In the genomic region with DNA sequence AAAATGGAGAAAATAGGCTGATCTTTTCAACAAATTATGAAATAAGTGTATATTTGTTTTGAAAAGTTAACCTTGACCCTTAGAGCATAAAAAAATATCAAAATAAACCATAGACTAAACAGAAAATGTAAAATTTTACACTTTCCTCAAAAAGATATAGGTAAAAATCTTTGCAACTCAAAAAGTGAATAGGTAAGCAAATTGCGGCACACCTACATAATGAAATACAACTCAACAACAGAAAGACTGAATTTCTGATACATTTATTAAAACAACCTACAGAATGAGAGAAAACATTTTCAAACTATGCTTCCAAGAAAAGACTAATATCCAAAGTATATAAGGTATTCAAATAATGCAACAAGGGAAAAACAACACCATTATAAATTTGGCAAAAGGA, we compare ENCODE assay signal across 31 cellular contexts.
A peak's percentile ranks its signal among the peaks of the same experiment; 100 is the strongest.
DNase-seq lines count a peak whose midpoint lies in the region; ATAC-seq, FAIRE-seq and TF ChIP-seq lines count a peak whose summit lies in the region.
"Had no signal": no experiment of that assay in that cellular context is flagged by ENCODE, and none has a peak within 500 bp of the region (broad histone marks: within the 10 kb centered on the region; RNA-seq: fewer than 3 reads in every experiment).

No MANE protein-coding gene starts in this region.

- TF ChIP-seq RAD21 in HepG2 (CRISPR knock-in tag; IDR thresholded peaks at IDR 0.05) (no peak), A549 (conservative IDR thresholded peaks at IDR 0.05 in 1 of 2, IDR thresholded peaks at IDR 0.05 in 1 of 2) (no peak)

- H3K27ac ChIP-seq in HepG2 (ENCODE audit: extremely low read length, insufficient read depth, low read length) (no peak overlapping the region), right lobe of liver (no peak overlapping the region), A549 (no peak overlapping the region)
- H3K27ac ChIP-seq: 22Rv1; BLaER1; BLaER1 treated with 17β-estradiol and CSF1 and Interleukin-3, amounts not matched to agents 10 nM and 100 nM; C4-2B had no signal

- DNase-seq in HepG2 (ENCODE audit: low spot score) = no peak
- DNase-seq in right lobe of liver = no peak
- no peak for DNase-seq in A549 (ENCODE audit: low read depth in 1 of 2, low spot score in 1 of 2)
- DNase-seq in GM19239 (ENCODE audit: insufficient read length, low spot score) = no peak
- no peak for DNase-seq in activated CD4-positive, alpha-beta T cell treated with anti-CD3 and anti-CD28 coated beads, Interleukin-2, amount 50 U/mL, for 1 hour
- DNase-seq: 8988T; ACHN; AML-193; BE2C; C1 segment of cervical spinal cord; Caco-2; Calu3; CD4-positive, alpha-beta memory T cell; CD4-positive, alpha-beta T cell; CD4-positive, CD25-positive, alpha-beta regulatory T cell; CD8-positive, alpha-beta memory T cell; CD8-positive, alpha-beta T cell; COR-L47; DMS 273 treated with DMSO at 0.1 percent for 48 hours; DMS153; DMS53; DMS79; DMS79 treated with DMSO at 0.1 percent for 48 hours; DND-41; EL had no signal

- H3K27me3 ChIP-seq in HepG2 (ENCODE audit: control insufficient read depth in 1 of 2, insufficient read depth in 2 of 2, low read length in 2 of 2) (no peaks in the 10 kb centered on the region), right lobe of liver (no peaks in the 10 kb centered on the region)
- H3K27me3 ChIP-seq: BE2C; BLaER1; BLaER1 treated with 17β-estradiol and CSF1 and Interleukin-3, amounts not matched to agents 10 nM and 100 nM had no signal

- no peak overlapping the region for H2AFZ ChIP-seq in HepG2 (ENCODE audit: low read length)

- in situ Hi-C loops in HepG2 (cut with HindIII; ENCODE audit: extremely low pct_ligation_motif_present, low pct_unique_long_range_greater_than_20kb) = no loop called here

- POLR2A ChIA-PET in HepG2 (lab: Yijun Ruan, JAX) (no interaction called here), A549 (lab: Yijun Ruan, JAX) (no interaction called here)

- CTCF ChIA-PET in HepG2 (lab: Yijun Ruan, JAX; ENCODE audit: low intra/inter-chr PET ratio, low total read pairs) (no interaction called here), A549 (lab: Yijun Ruan, JAX) (no interaction called here)

- no peak overlapping the region for H3K9ac ChIP-seq in HepG2 (ENCODE audit: insufficient read depth, low read depth, low read length)
- H3K9ac ChIP-seq: BLaER1; BLaER1 treated with 17β-estradiol and CSF1 and Interleukin-3, amounts not matched to agents 10 nM and 100 nM had no signal

- TF ChIP-seq CTCF in HepG2 (CRISPR knock-in tag; IDR thresholded peaks at IDR 0.05) = no peak
- TF ChIP-seq CTCF in right lobe of liver (IDR thresholded peaks at IDR 0.05) = no peak
- TF ChIP-seq CTCF in A549 (IDR thresholded peaks at IDR 0.05) = no peak

- H4K20me1 ChIP-seq in HepG2 (ENCODE audit: insufficient read depth, low read length) = no peaks in the 10 kb centered on the region
- H4K20me1 ChIP-seq: BLaER1; BLaER1 treated with 17β-estradiol and CSF1 and Interleukin-3, amounts not matched to agents 10 nM and 100 nM had no signal

- no peak overlapping the region for H3K4me2 ChIP-seq in HepG2 (ENCODE audit: low read depth, low read length)
- H3K4me2 ChIP-seq in A549 = no peak overlapping the region
- H3K4me2 ChIP-seq: BLaER1; BLaER1 treated with 17β-estradiol and CSF1 and Interleukin-3, amounts not matched to agents 10 nM and 100 nM had no signal

- TF ChIP-seq EP300 in HepG2 (IDR thresholded peaks at IDR 0.05; ENCODE audit: low read depth in 2 of 2, low read length in 2 of 2) = no peak
- no peak for TF ChIP-seq EP300 in HepG2 (CRISPR knock-in tag; IDR thresholded peaks at IDR 0.05; ENCODE audit: borderline replicate concordance)
- no peak for TF ChIP-seq EP300 in A549 (IDR thresholded peaks at IDR 0.05)

- intact Hi-C loops in HepG2 (cut with micrococcal nuclease; ENCODE audit: unreplicated experiment) (no loop called here), right lobe of liver (cut with DNase I) (no loop called here)

- TF ChIP-seq POLR2A in HepG2 (IDR thresholded peaks at IDR 0.05; ENCODE audit: insufficient read depth in 1 of 2, low read depth in 2 of 2, low read length in 2 of 2) (no peak), right lobe of liver (IDR thresholded peaks at IDR 0.05) (no peak), A549 (IDR thresholded peaks at IDR 0.05; ENCODE audit: low read length) (no peak)

- 6% methylated on average over 1 of the region's 1 CpG for WGBS in HepG2 (ENCODE audit: low lambda C conversion rate)
- WGBS in right lobe of liver (ENCODE audit: insufficient coverage, low coverage, low lambda C conversion rate, missing lambda C conversion rate) = 95% methylated on average over 1 of the region's 1 CpG
- 80% methylated on average over 1 of the region's 1 CpG for WGBS in A549 (ENCODE audit: missing lambda C conversion rate)

- H3K36me3 ChIP-seq in HepG2 (replicated peaks in 1 of 2; ENCODE audit: control insufficient read depth in 1 of 2, insufficient read depth in 2 of 2, low read length in 2 of 2) (no peaks in the 10 kb centered on the region), right lobe of liver (no peaks in the 10 kb centered on the region)
- H3K36me3 ChIP-seq: BE2C; BLaER1; BLaER1 treated with 17β-estradiol and CSF1 and Interleukin-3, amounts not matched to agents 10 nM and 100 nM had no signal

- no peaks in the 10 kb centered on the region for H3K4me1 ChIP-seq in HepG2 (ENCODE audit: insufficient read depth, low read length)
- H3K4me1 ChIP-seq in right lobe of liver = no peaks in the 10 kb centered on the region
- no peaks in the 10 kb centered on the region for H3K4me1 ChIP-seq in A549
- H3K4me1 ChIP-seq: BE2C; BLaER1; BLaER1 treated with 17β-estradiol and CSF1 and Interleukin-3, amounts not matched to agents 10 nM and 100 nM; Caco-2 had no signal

- no peak for FAIRE-seq in HepG2 (lab: Jason Lieb, UNC)
- FAIRE-seq in A549 (lab: Jason Lieb, UNC) = no peak
- FAIRE-seq in GM19239 (lab: Jason Lieb, UNC) = peak; percentile 31
- FAIRE-seq: D721Med had no signal

- H3K4me3 ChIP-seq in HepG2 (replicated peaks in 1 of 3; ENCODE audit: insufficient read depth in 1 of 3, low read depth in 2 of 3, low read length in 3 of 3) = no peak overlapping the region
- no peak overlapping the region for H3K4me3 ChIP-seq in right lobe of liver
- H3K4me3 ChIP-seq in A549 = no peak overlapping the region
- H3K4me3 ChIP-seq: BLaER1; BLaER1 treated with 17β-estradiol and CSF1 and Interleukin-3, amounts not matched to agents 10 nM and 100 nM had no signal

- peaks cover 8% of the 10 kb centered on the region; the same call in 1 of the 2 replicates for H3K9me3 ChIP-seq in HepG2 (ENCODE audit: low read length)
- H3K9me3 ChIP-seq in right lobe of liver = no peaks in the 10 kb centered on the region
- H3K9me3 ChIP-seq in A549 = no peaks in the 10 kb centered on the region
- H3K9me3 ChIP-seq: BE2C; BLaER1; BLaER1 treated with 17β-estradiol and CSF1 and Interleukin-3, amounts not matched to agents 10 nM and 100 nM; Caco-2 had no signal

- ATAC-seq in HepG2 (no peak), right lobe of liver (no peak), A549 (no peak), GM18873 (IDR thresholded peaks at IDR 0.05; ENCODE audit: low FRiP score, unreplicated experiment) (no peak)
- ATAC-seq: CD8-positive, alpha-beta T cell had no signal

- no peaks in the 10 kb centered on the region for H3K79me2 ChIP-seq in HepG2 (ENCODE audit: insufficient read depth, low read length)

- BruUV-seq in HepG2 (replicated peaks; lab: Mats Ljungman, UMichigan) = no TSS peak

TF ChIP-seq in HepG2, 621 proteins besides CTCF, POLR2A, EP300 and RAD21 (continues in another document):
- TF ChIP-seq ETV5 (CRISPR knock-in tag; IDR thresholded peaks at IDR 0.05; ENCODE audit: borderline replicate concordance) (no peak), MAFF (IDR thresholded peaks at IDR 0.05; ENCODE audit: low read depth, low read length) (peak; percentile 61; the same call in 1 of the 2 replicates)
- TF ChIP-seq, protein P1, sequence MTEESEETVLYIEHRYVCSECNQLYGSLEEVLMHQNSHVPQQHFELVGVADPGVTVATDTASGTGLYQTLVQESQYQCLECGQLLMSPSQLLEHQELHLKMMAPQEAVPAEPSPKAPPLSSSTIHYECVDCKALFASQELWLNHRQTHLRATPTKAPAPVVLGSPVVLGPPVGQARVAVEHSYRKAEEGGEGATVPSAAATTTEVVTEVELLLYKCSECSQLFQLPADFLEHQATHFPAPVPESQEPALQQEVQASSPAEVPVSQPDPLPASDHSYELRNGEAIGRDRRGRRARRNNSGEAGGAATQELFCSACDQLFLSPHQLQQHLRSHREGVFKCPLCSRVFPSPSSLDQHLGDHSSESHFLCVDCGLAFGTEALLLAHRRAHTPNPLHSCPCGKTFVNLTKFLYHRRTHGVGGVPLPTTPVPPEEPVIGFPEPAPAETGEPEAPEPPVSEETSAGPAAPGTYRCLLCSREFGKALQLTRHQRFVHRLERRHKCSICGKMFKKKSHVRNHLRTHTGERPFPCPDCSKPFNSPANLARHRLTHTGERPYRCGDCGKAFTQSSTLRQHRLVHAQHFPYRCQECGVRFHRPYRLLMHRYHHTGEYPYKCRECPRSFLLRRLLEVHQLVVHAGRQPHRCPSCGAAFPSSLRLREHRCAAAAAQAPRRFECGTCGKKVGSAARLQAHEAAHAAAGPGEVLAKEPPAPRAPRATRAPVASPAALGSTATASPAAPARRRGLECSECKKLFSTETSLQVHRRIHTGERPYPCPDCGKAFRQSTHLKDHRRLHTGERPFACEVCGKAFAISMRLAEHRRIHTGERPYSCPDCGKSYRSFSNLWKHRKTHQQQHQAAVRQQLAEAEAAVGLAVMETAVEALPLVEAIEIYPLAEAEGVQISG (CRISPR knock-in tag; IDR thresholded peaks at IDR 0.05) = no peak

TF ChIP-seq in A549, 52 proteins besides CTCF, POLR2A, EP300 and RAD21:
- TF ChIP-seq MAFK (IDR thresholded peaks at IDR 0.05; ENCODE audit: partially characterized antibody) (peak; percentile 12), TP53 (CRISPR knock-in tag; IDR thresholded peaks at IDR 0.05) (no peak)
